15 cellular contexts compared by ENCODE assay signal in the genomic region with DNA sequence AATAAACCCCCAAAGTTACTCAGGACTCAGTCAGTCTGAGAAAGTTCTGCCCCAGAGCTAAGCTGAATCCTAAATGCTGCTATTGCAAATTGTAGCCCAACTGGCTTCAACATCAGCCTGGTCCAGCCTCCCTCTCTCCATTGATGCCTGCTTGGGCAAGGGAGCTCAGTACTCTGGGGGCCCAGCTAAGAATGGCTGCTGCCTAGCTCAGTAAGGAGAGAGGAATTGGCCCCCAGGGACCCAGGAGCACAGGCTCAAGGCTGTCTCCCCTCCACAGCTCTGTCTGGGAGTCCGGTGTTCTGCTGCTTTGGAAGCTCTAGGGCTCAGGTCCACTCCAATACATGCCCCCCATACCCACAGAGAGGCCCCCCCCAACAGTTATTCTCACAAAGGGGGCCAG. TPM values are rescaled to one million over a fixed set of nuclear protein-coding genes. Genes with fewer than 3 reads are reported as not detected.
DNase-seq lines count a peak whose midpoint lies in the region; ATAC-seq and TF ChIP-seq lines count a peak whose summit lies in the region.
"Had no signal": no experiment of that assay in that cellular context is flagged by ENCODE, and none has a peak within 500 bp of the region (broad histone marks: within the 10 kb centered on the region; RNA-seq: fewer than 3 reads in every experiment).

No MANE protein-coding gene starts in this region.

- no peak overlapping the region for H3K4me3 ChIP-seq in HEK293 (ENCODE audit: low read depth, low read length)
- peak overlapping the region; percentile 74 to 99 for H3K4me3 ChIP-seq in neutrophil (ENCODE audit: low read depth in 1 of 2, low read length in 1 of 2)

- H3K9me3 ChIP-seq in HEK293 (ENCODE audit: control insufficient read depth, insufficient read depth, low read depth, low read length): no peaks in the 10 kb centered on the region
- no peaks in the 10 kb centered on the region for H3K9me3 ChIP-seq in neutrophil
- H3K9me3 ChIP-seq: left ventricle myocardium inferior had no signal

- peaks cover 52% of the 10 kb centered on the region for H3K36me3 Mint-ChIP-seq in activated T-cell treated with anti-CD3 and anti-CD28 coated beads, Interleukin-2, amount 50 U/mL, for 24 hours (ENCODE audit: low read depth)
- peaks cover 13% of the 10 kb centered on the region for H3K36me3 Mint-ChIP-seq in activated naive CD8-positive, alpha-beta T cell treated with anti-CD3 and anti-CD28 coated beads, Interleukin-2, amount 10 ng/mL, durations not matched to agents 7 days and 5 days

- H3K4me1 ChIP-seq in HEK293 (ENCODE audit: control insufficient read depth, insufficient read depth, low read length): peaks cover 14% of the 10 kb centered on the region
- peaks cover 59 to 66% of the 10 kb centered on the region in 2 experiments for H3K4me1 ChIP-seq in neutrophil (ENCODE audit: control insufficient read depth in 1 of 2, insufficient read depth in 1 of 2, low read depth in 1 of 2, low read length in 1 of 2)

- ATAC-seq in activated naive CD8-positive, alpha-beta T cell treated with anti-CD3 and anti-CD28 coated beads, Interleukin-2, amount 10 ng/mL, durations not matched to agents 7 days and 5 days (ENCODE audit: low read depth): no peak

- CTCF ChIA-PET in HEK293 (lab: Yijun Ruan, JAX): interaction anchor here (0.6 to 6.8 kb wide), 12 partner anchors 11 to 299 kb away, joined by 3 to 46 read pairs (median 5); a partner anchor contains a TSS

- POLR2A ChIA-PET in HEK293 (lab: Yijun Ruan, JAX): interaction anchor here (0.6 to 8.9 kb wide), 7 partner anchors 9 to 193 kb away, joined by 3 to 68 read pairs (median 4); a partner anchor contains a TSS
- POLR2A ChIA-PET in activated naive CD8-positive, alpha-beta T cell treated with anti-CD3 and anti-CD28 coated beads, Interleukin-2, amount 10 ng/mL, durations not matched to agents 7 days and 5 days (lab: Charles Lee): interaction anchor here (3.1 to 3.8 kb wide), 2 partner anchors 20 to 26 kb away, joined by 14 to 33 read pairs; a partner anchor contains a TSS

- peaks cover 52% of the 10 kb centered on the region for H3K4me1 Mint-ChIP-seq in activated T-cell treated with anti-CD3 and anti-CD28 coated beads, Interleukin-2, amount 50 U/mL, for 24 hours (ENCODE audit: low read depth)
- H3K4me1 Mint-ChIP-seq in activated naive CD8-positive, alpha-beta T cell treated with anti-CD3 and anti-CD28 coated beads, Interleukin-2, amount 10 ng/mL, durations not matched to agents 7 days and 5 days: peaks cover 46% of the 10 kb centered on the region

- TF ChIP-seq CTCF in HEK293 (tag by site-specific recombination; IDR thresholded peaks at IDR 0.05): no peak
- TF ChIP-seq CTCF in neutrophil (IDR thresholded peaks at IDR 0.05): no peak

- H3K27ac ChIP-seq in HEK293 (ENCODE audit: extremely low read depth, low read depth, low read length): no peak overlapping the region
- H3K27ac ChIP-seq in neutrophil: peak overlapping the region; percentile 86
- H3K27ac ChIP-seq: left ventricle myocardium inferior had no signal

- H3K4me3 Mint-ChIP-seq in activated T-cell treated with anti-CD3 and anti-CD28 coated beads, Interleukin-2, amount 50 U/mL, for 24 hours: peak overlapping the region; percentile 88
- H3K4me3 Mint-ChIP-seq in activated naive CD8-positive, alpha-beta T cell treated with anti-CD3 and anti-CD28 coated beads, Interleukin-2, amount 10 ng/mL, durations not matched to agents 7 days and 5 days: peak overlapping the region; percentile 96

- H3K27ac Mint-ChIP-seq in activated T-cell treated with anti-CD3 and anti-CD28 coated beads, Interleukin-2, amount 50 U/mL, for 24 hours: peak overlapping the region; percentile 84
- peak overlapping the region; percentile 92 for H3K27ac Mint-ChIP-seq in activated naive CD8-positive, alpha-beta T cell treated with anti-CD3 and anti-CD28 coated beads, Interleukin-2, amount 10 ng/mL, durations not matched to agents 7 days and 5 days

- no peaks in the 10 kb centered on the region for H3K9me3 Mint-ChIP-seq in activated T-cell treated with anti-CD3 and anti-CD28 coated beads, Interleukin-2, amount 50 U/mL, for 24 hours
- no peaks in the 10 kb centered on the region for H3K9me3 Mint-ChIP-seq in activated naive CD8-positive, alpha-beta T cell treated with anti-CD3 and anti-CD28 coated beads, Interleukin-2, amount 10 ng/mL, durations not matched to agents 7 days and 5 days

- H3K27me3 Mint-ChIP-seq in activated T-cell treated with anti-CD3 and anti-CD28 coated beads, Interleukin-2, amount 50 U/mL, for 24 hours: no peaks in the 10 kb centered on the region
- H3K27me3 Mint-ChIP-seq in activated naive CD8-positive, alpha-beta T cell treated with anti-CD3 and anti-CD28 coated beads, Interleukin-2, amount 10 ng/mL, durations not matched to agents 7 days and 5 days: no peaks in the 10 kb centered on the region

- DNase-seq in activated T-cell treated with anti-CD3 and anti-CD28 coated beads, Interleukin-2, amount 50 U/mL, for 24 hours: no peak
- no peak for DNase-seq in activated T-cell treated with anti-CD3 and anti-CD28 coated beads for 4 hours
- no peak for DNase-seq in activated naive CD8-positive, alpha-beta T cell treated with anti-CD3 and anti-CD28 coated beads, Interleukin-2, amount 10 ng/mL, durations not matched to agents 7 days and 5 days
- no peak for DNase-seq in central memory CD4-positive, alpha-beta T cell
- no peak for DNase-seq in NOMO-1 treated with DMSO at 0.1 percent for 48 hours (lab: John Stamatoyannopoulos, UW; ENCODE audit: unreplicated experiment)
- no peak for DNase-seq in SIG-M5 treated with dmso at 0.1 percent for 504 hours (lab: John Stamatoyannopoulos, UW; ENCODE audit: unreplicated experiment)
- DNase-seq: head of caudate nucleus; left ventricle myocardium inferior; NCI-H2107; stimulated activated CD4-positive, alpha-beta T cell treated with anti-CD3 and anti-CD28 coated beads, Interleukin-15, amount 100 ng/mL, for 24 hours; stimulated activated CD8-positive, alpha-beta memory T cell treated with anti-CD3 and anti-CD28 coated beads, Interleukin-4, amount 100 ng/mL, for 48 hours had no signal

- H3K36me3 ChIP-seq in HEK293 (ENCODE audit: control insufficient read depth in 2 of 2, insufficient read depth in 1 of 2, low read length in 2 of 2): peaks cover 28 to 51% of the 10 kb centered on the region in 2 experiments
- H3K36me3 ChIP-seq in neutrophil: peaks cover 46% of the 10 kb centered on the region

- H3K27me3 ChIP-seq in neutrophil: no peaks in the 10 kb centered on the region

TF ChIP-seq in HEK293, 187 proteins besides CTCF, POLR2A, EP300 and RAD21:
- no peak for TF ChIP-seq ZNF211 (tag by site-specific recombination; IDR thresholded peaks at IDR 0.05; ENCODE audit: low read depth)
- no peak for TF ChIP-seq ZNF202 (tag by site-specific recombination; IDR thresholded peaks at IDR 0.05; ENCODE audit: borderline replicate concordance)
- TF ChIP-seq ZNF785 (tag by site-specific recombination; IDR thresholded peaks at IDR 0.05): no peak
- 0 out of 2 replicates have a peak, but pooled peaks have one; percentile 29 for TF ChIP-seq GLIS2 (tag by site-specific recombination; IDR thresholded peaks at IDR 0.05)
- TF ChIP-seq, protein P1, sequence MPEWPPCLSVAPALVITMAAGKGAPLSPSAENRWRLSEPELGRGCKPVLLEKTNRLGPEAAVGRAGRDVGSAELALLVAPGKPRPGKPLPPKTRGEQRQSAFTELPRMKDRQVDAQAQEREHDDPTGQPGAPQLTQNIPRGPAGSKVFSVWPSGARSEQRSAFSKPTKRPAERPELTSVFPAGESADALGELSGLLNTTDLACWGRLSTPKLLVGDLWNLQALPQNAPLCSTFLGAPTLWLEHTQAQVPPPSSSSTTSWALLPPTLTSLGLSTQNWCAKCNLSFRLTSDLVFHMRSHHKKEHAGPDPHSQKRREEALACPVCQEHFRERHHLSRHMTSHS (tag by site-specific recombination; IDR thresholded peaks at IDR 0.05): no peak
- no peak for TF ChIP-seq ZNF394 (tag by site-specific recombination; IDR thresholded peaks at IDR 0.05; ENCODE audit: borderline replicate concordance)
- TF ChIP-seq, protein P2, sequence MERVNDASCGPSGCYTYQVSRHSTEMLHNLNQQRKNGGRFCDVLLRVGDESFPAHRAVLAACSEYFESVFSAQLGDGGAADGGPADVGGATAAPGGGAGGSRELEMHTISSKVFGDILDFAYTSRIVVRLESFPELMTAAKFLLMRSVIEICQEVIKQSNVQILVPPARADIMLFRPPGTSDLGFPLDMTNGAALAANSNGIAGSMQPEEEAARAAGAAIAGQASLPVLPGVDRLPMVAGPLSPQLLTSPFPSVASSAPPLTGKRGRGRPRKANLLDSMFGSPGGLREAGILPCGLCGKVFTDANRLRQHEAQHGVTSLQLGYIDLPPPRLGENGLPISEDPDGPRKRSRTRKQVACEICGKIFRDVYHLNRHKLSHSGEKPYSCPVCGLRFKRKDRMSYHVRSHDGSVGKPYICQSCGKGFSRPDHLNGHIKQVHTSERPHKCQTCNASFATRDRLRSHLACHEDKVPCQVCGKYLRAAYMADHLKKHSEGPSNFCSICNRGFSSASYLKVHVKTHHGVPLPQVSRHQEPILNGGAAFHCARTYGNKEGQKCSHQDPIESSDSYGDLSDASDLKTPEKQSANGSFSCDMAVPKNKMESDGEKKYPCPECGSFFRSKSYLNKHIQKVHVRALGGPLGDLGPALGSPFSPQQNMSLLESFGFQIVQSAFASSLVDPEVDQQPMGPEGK (tag by site-specific recombination; IDR thresholded peaks at IDR 0.05): peak; percentile 43; the same call in 1 of the 2 replicates

RNA-seq across cellular contexts. Expression of a gene that starts 1.6 kb away (rescaled TPM):
- total RNA-seq in activated naive CD8-positive, alpha-beta T cell treated with anti-CD3 and anti-CD28 coated beads, Interleukin-2, amount 10 ng/mL, durations not matched to agents 7 days and 5 days: 10 to 100 TPM; 54.9 to 57.8 TPM

RNA-seq across cellular contexts. Expression of a gene that starts 20.5 kb away (rescaled TPM):
- total RNA-seq in activated naive CD8-positive, alpha-beta T cell treated with anti-CD3 and anti-CD28 coated beads, Interleukin-2, amount 10 ng/mL, durations not matched to agents 7 days and 5 days: 10 to 100 TPM; 60.5 to 63.1 TPM

RNA-seq across cellular contexts. Expression of a gene that starts 25.8 kb away (rescaled TPM):
- 100 to 1,000 TPM; 142 to 154 TPM for total RNA-seq in activated naive CD8-positive, alpha-beta T cell treated with anti-CD3 and anti-CD28 coated beads, Interleukin-2, amount 10 ng/mL, durations not matched to agents 7 days and 5 days

RNA-seq across cellular contexts. Expression of a gene that starts 44.7 kb away (rescaled TPM):
- total RNA-seq in activated naive CD8-positive, alpha-beta T cell treated with anti-CD3 and anti-CD28 coated beads, Interleukin-2, amount 10 ng/mL, durations not matched to agents 7 days and 5 days: not detected
- total RNA-seq: endothelial cell of umbilical vein, left ventricle myocardium inferior, osteocyte had no signal

RNA-seq across cellular contexts. Expression of a gene that starts 48.0 kb away (rescaled TPM):
- total RNA-seq in activated naive CD8-positive, alpha-beta T cell treated with anti-CD3 and anti-CD28 coated beads, Interleukin-2, amount 10 ng/mL, durations not matched to agents 7 days and 5 days: 100 to 1,000 TPM; 109 to 118 TPM
